In genomic region chr9:119020284-119020683, GRCh38 we compare ENCODE assay signal across 1 cellular context.
A peak's percentile ranks its signal among the peaks of the same experiment; 100 is the strongest.
TF ChIP-seq lines count a peak whose summit lies in the region.

No MANE protein-coding gene starts in this region.

TF ChIP-seq in HEK293, 187 proteins besides CTCF, POLR2A, EP300 and RAD21 (continued from another document):
- TF ChIP-seq ZFHX2 (tag by site-specific recombination; conservative IDR thresholded peaks at IDR 0.05) (peak; percentile 48), ZNF585B (tag by site-specific recombination; IDR thresholded peaks at IDR 0.05) (no peak), ZNF239 (tag by site-specific recombination; IDR thresholded peaks at IDR 0.05) (no peak)
